17 cellular contexts compared by ENCODE assay signal in genomic region chr5:72559866-72560766, GRCh38. TPM values are rescaled to one million over a fixed set of nuclear protein-coding genes. Genes with fewer than 3 reads are reported as not detected.
DNase-seq lines count a peak whose midpoint lies in the region; ATAC-seq, FAIRE-seq and TF ChIP-seq lines count a peak whose summit lies in the region.
"Had no signal": no experiment of that assay in that cellular context is flagged by ENCODE, and none has a peak within 500 bp of the region (broad histone marks: within the 10 kb centered on the region; RNA-seq: fewer than 3 reads in every experiment).

No MANE protein-coding gene starts in this region.

- no peak for TF ChIP-seq RAD21 in K562 (CRISPR knock-in tag; conservative IDR thresholded peaks at IDR 0.05 in 1 of 2, IDR thresholded peaks at IDR 0.05 in 1 of 2)

- WGBS in K562 (ENCODE audit: insufficient coverage, low coverage, missing lambda C conversion rate), result 52% methylated on average over 5 of the region's 5 CpGs
- 81 to 85% methylated on average over 5 of the region's 5 CpGs for WGBS in lower leg skin, 2 donors
- 84 to 87% methylated on average over 5 of the region's 5 CpGs for WGBS in upper lobe of left lung, 2 donors

- no peak for FAIRE-seq in K562 (lab: Jason Lieb, UNC)

- intact Hi-C loops in K562 (cut with micrococcal nuclease) (loop anchor here (2.0 kb wide), 1 partner anchor 37 kb away; no protein-coding TSS in a partner anchor), left cardiac atrium (cut with DNase I) (no loop called here), lower leg skin (cut with DNase I; ENCODE audit: low total_unique reads) (no loop called here)

- H3K4me3 Mint-ChIP-seq in activated naive CD8-positive, alpha-beta T cell treated with anti-CD3 and anti-CD28 coated beads, Interleukin-2, amount 50 U/mL, for 24 hours, result no peak overlapping the region
- no peak overlapping the region for H3K4me3 Mint-ChIP-seq in activated naive CD8-positive, alpha-beta T cell treated with anti-CD3 and anti-CD28 coated beads for 36 hours

- H3K27me3 ChIP-seq in K562 (ENCODE audit: control insufficient read depth in 2 of 2, insufficient read depth in 2 of 2, low read length in 2 of 2) (no peaks in the 10 kb centered on the region), skeletal muscle tissue (ENCODE audit: control insufficient read depth in 3 of 3, insufficient read depth in 3 of 3, low read length in 3 of 3) (no peaks in the 10 kb centered on the region), upper lobe of left lung (no peaks in the 10 kb centered on the region)
- H3K27me3 ChIP-seq: Peyer's patch had no signal

- no TSS peak for BruUV-seq in K562 (replicated peaks; lab: Mats Ljungman, UMichigan)

- peaks cover 32% of the 10 kb centered on the region for H3K27me3 Mint-ChIP-seq in activated naive CD8-positive, alpha-beta T cell treated with anti-CD3 and anti-CD28 coated beads, Interleukin-2, amount 50 U/mL, for 24 hours
- H3K27me3 Mint-ChIP-seq in activated naive CD8-positive, alpha-beta T cell treated with anti-CD3 and anti-CD28 coated beads for 36 hours, result peaks cover 33% of the 10 kb centered on the region

- H3K9me1 ChIP-seq in K562 (ENCODE audit: control insufficient read depth, insufficient read depth, low read length), result no peaks in the 10 kb centered on the region

- ATAC-seq in activated naive CD8-positive, alpha-beta T cell treated with anti-CD3 and anti-CD28 coated beads, Interleukin-2, amount 50 U/mL, for 24 hours, result peak; percentile 48
- ATAC-seq in K562, result no peak
- peak; percentile 21 to 44 for ATAC-seq in left cardiac atrium
- ATAC-seq in upper lobe of left lung (ENCODE audit: low FRiP score in 2 of 2), result no peak

- no peak overlapping the region for H3K9ac ChIP-seq in K562 (ENCODE audit: insufficient read depth in 1 of 2, low read depth in 2 of 2, low read length in 2 of 2)
- no peak overlapping the region for H3K9ac ChIP-seq in skeletal muscle tissue (ENCODE audit: low read depth in 1 of 3, low read length in 3 of 3)

- TF ChIP-seq POLR2A in K562 (conservative IDR thresholded peaks at IDR 0.05) (no peak), lower leg skin (IDR thresholded peaks at IDR 0.05) (no peak), upper lobe of left lung (IDR thresholded peaks at IDR 0.05) (no peak)

- CTCF ChIA-PET in K562 (lab: Yijun Ruan, JAX; ENCODE audit: low intra/inter-chr PET ratio), result no interaction called here

- TF ChIP-seq CTCF in K562 (IDR thresholded peaks at IDR 0.05 in 2 of 3, conservative IDR thresholded peaks at IDR 0.05 in 1 of 3; ENCODE audit: insufficient read depth in 2 of 3, low read depth in 1 of 3, low read length in 3 of 3), result no peak
- TF ChIP-seq CTCF in lower leg skin (IDR thresholded peaks at IDR 0.05), result no peak
- TF ChIP-seq CTCF in upper lobe of left lung (IDR thresholded peaks at IDR 0.05), result no peak

- POLR2A ChIA-PET in K562 (lab: Yijun Ruan, JAX), result interaction anchor here (0.8 to 3.0 kb wide), 2 partner anchors 9 to 28 kb away, joined by 5 to 11 read pairs; no protein-coding TSS in a partner anchor

- DNase-seq in activated naive CD8-positive, alpha-beta T cell treated with anti-CD3 and anti-CD28 coated beads, Interleukin-2, amount 50 U/mL, for 24 hours, result no peak
- no peak for DNase-seq in activated naive CD8-positive, alpha-beta T cell treated with anti-CD3 and anti-CD28 coated beads for 36 hours
- DNase-seq in K562 (ENCODE audit: extremely low read depth in 1 of 4, low spot score in 3 of 4), result peak in 1 of 4 experiments; percentile 22
- DNase-seq in left cardiac atrium, result peak; percentile 26
- no peak for DNase-seq in lower leg skin (ENCODE audit: low spot score in 2 of 2)
- DNase-seq in upper lobe of left lung, result no peak
- DNase-seq in SKM-1 (lab: John Stamatoyannopoulos, UW; ENCODE audit: unreplicated experiment), result no peak
- DNase-seq: activated T-cell treated with anti-CD3 and anti-CD28 coated beads for 4 hours, COR-L47, naive B cell, NCI-H1694, NCI-H510A, Peyer's patch had no signal

- H3K36me3 ChIP-seq in K562 (ENCODE audit: control insufficient read depth, insufficient read depth, low read length) (no peaks in the 10 kb centered on the region), skeletal muscle tissue (ENCODE audit: control insufficient read depth in 3 of 3, insufficient read depth in 3 of 3, low read length in 3 of 3) (no peaks in the 10 kb centered on the region), upper lobe of left lung (no peaks in the 10 kb centered on the region)
- H3K36me3 ChIP-seq: Peyer's patch, thoracic aorta had no signal

- peak overlapping the region; percentile 14; the same call in 1 of the 2 replicates for H3K4me2 ChIP-seq in K562 (ENCODE audit: insufficient read depth, low read length)

- peak overlapping the region; percentile 41; the same call in 2 of the 3 replicates for H3K27ac ChIP-seq in K562 (ENCODE audit: extremely low read depth, low read depth, low read length)
- peak overlapping the region; percentile 22 for H3K27ac ChIP-seq in skeletal muscle tissue (ENCODE audit: low read depth, low read length)
- no peak overlapping the region for H3K27ac ChIP-seq in upper lobe of left lung
- H3K27ac ChIP-seq: Peyer's patch, thoracic aorta had no signal

- no peak overlapping the region for H3K27ac Mint-ChIP-seq in activated naive CD8-positive, alpha-beta T cell treated with anti-CD3 and anti-CD28 coated beads, Interleukin-2, amount 50 U/mL, for 24 hours
- H3K27ac Mint-ChIP-seq in activated naive CD8-positive, alpha-beta T cell treated with anti-CD3 and anti-CD28 coated beads for 36 hours, result no peak overlapping the region
- H3K27ac Mint-ChIP-seq: naive B cell had no signal

- peaks cover 23% of the 10 kb centered on the region for H3K4me1 Mint-ChIP-seq in activated naive CD8-positive, alpha-beta T cell treated with anti-CD3 and anti-CD28 coated beads, Interleukin-2, amount 50 U/mL, for 24 hours
- H3K4me1 Mint-ChIP-seq in activated naive CD8-positive, alpha-beta T cell treated with anti-CD3 and anti-CD28 coated beads for 36 hours, result peaks cover 22% of the 10 kb centered on the region

- H2AFZ ChIP-seq in K562 (ENCODE audit: low read depth, low read length), result peak overlapping the region; percentile 89

- no peaks in the 10 kb centered on the region for H3K36me3 Mint-ChIP-seq in activated naive CD8-positive, alpha-beta T cell treated with anti-CD3 and anti-CD28 coated beads, Interleukin-2, amount 50 U/mL, for 24 hours (ENCODE audit: low read depth)
- H3K36me3 Mint-ChIP-seq in activated naive CD8-positive, alpha-beta T cell treated with anti-CD3 and anti-CD28 coated beads for 36 hours, result no peaks in the 10 kb centered on the region
- H3K36me3 Mint-ChIP-seq: naive B cell had no signal

- in situ Hi-C loops in K562 (cut with MboI), result no loop called here

- H3K4me3 ChIP-seq in K562 (no peak overlapping the region), skeletal muscle tissue (ENCODE audit: low read length in 3 of 3) (no peak overlapping the region), lower leg skin (ENCODE audit: low read depth, poor library complexity, severe bottlenecking) (no peak overlapping the region), upper lobe of left lung (no peak overlapping the region)
- H3K4me3 ChIP-seq: Peyer's patch, thoracic aorta had no signal

- no peaks in the 10 kb centered on the region for H3K79me2 ChIP-seq in K562 (ENCODE audit: control insufficient read depth, insufficient read depth, low read length)

- no peak for TF ChIP-seq EP300 in K562 (IDR thresholded peaks at IDR 0.05; ENCODE audit: low read length)
- TF ChIP-seq EP300 in upper lobe of left lung (IDR thresholded peaks at IDR 0.05), result no peak

- H4K20me1 ChIP-seq in K562 (replicated peaks; ENCODE audit: control insufficient read depth, insufficient read depth, low read length), result no peaks in the 10 kb centered on the region

- H3K4me1 ChIP-seq in K562 (replicated peaks in 1 of 2; ENCODE audit: control insufficient read depth in 2 of 2, insufficient read depth in 2 of 2, low read length in 2 of 2) (peaks cover 26 to 37% of the 10 kb centered on the region in 2 experiments), skeletal muscle tissue (ENCODE audit: control insufficient read depth in 3 of 3, insufficient read depth in 3 of 3, low read length in 3 of 3) (peaks cover 18 to 30% (median 29%) of the 10 kb centered on the region in 3 donors), upper lobe of left lung (peaks cover 8 to 26% (median 9%) of the 10 kb centered on the region in 4 donors)
- H3K4me1 ChIP-seq: Peyer's patch had no signal

- H3K9me3 ChIP-seq in K562 (replicated peaks; ENCODE audit: control insufficient read depth, insufficient read depth, low read depth, low read length), result 0 out of 2 replicates have a peak, but pooled peaks cover 6% of the 10 kb centered on the region
- H3K9me3 ChIP-seq in skeletal muscle tissue (ENCODE audit: control insufficient read depth in 3 of 3, low read length in 3 of 3), result no peaks in the 10 kb centered on the region
- H3K9me3 ChIP-seq in upper lobe of left lung, result no peaks in the 10 kb centered on the region
- H3K9me3 ChIP-seq: Peyer's patch, thoracic aorta had no signal

- H3K9me3 Mint-ChIP-seq in activated naive CD8-positive, alpha-beta T cell treated with anti-CD3 and anti-CD28 coated beads, Interleukin-2, amount 50 U/mL, for 24 hours, result no peaks in the 10 kb centered on the region
- no peaks in the 10 kb centered on the region for H3K9me3 Mint-ChIP-seq in activated naive CD8-positive, alpha-beta T cell treated with anti-CD3 and anti-CD28 coated beads for 36 hours
- H3K9me3 Mint-ChIP-seq: naive B cell had no signal

RNA-seq across cellular contexts. Expression of gene ZNF366, which starts 52.9 kb away (rescaled TPM):
- not detected for total RNA-seq in activated naive CD8-positive, alpha-beta T cell treated with anti-CD3 and anti-CD28 coated beads for 36 hours
- total RNA-seq in K562 (2011; cell fraction: chromatin; rRNA removed; ENCODE audit: low replicate concordance), result not detected in 2 replicates
- total RNA-seq in K562 (2011; cell fraction: nucleolus; rRNA removed), result not detected in 2 replicates
- total RNA-seq in K562 (2011; cell fraction: nucleoplasm; rRNA removed), result not detected in 2 replicates
- total RNA-seq in K562 (2014; rRNA removed) (not detected in 2 replicates), K562 (2014; rRNA removed; fragmentation: Illumina TruSeq; extraction: Trizol) (not detected in 2 replicates), K562 (2015; rRNA removed; fragmentation: Illumina TruSeq; extraction: Trizol) (not detected in 2 replicates), K562 (2021) (not detected in 2 replicates), left cardiac atrium (1 to 10 TPM; 7.0 to 9.1 TPM), skeletal muscle tissue (1.6 TPM), lower leg skin (1 to 10 TPM in 3 of 4 donors, under 1 TPM in 1; 0.51 to 3.5 (median 1.6) TPM), upper lobe of left lung (10 to 100 TPM in 2 of 6 donors, 1 to 10 TPM in 4; 3.1 to 12.4 (median 6.3) TPM)
- polyA plus RNA-seq in K562 (2011; rRNA removed) (not detected in 2 replicates), K562 (2014; fragmentation: Illumina TruSeq; extraction: Trizol) (not detected in 2 replicates), K562 (2014; fragmentation: Nextera tagmentation; extraction: Ambion mirVana) (not detected), K562 (2014; rRNA removed) (not detected in 2 replicates)
- not detected in 2 replicates for polyA plus RNA-seq in K562 (2011; cell fraction: cytosol; rRNA removed)
- polyA plus RNA-seq in K562 (2011; cell fraction: nucleus; rRNA removed), result not detected in 2 replicates
- not detected in 2 replicates for polyA plus RNA-seq in K562 (2012)
- not detected in 2 replicates for polyA minus RNA-seq in K562 (2011; rRNA and poly(A)+ RNA removed)
- polyA minus RNA-seq in K562 (2011; cell fraction: cytosol; rRNA and poly(A)+ RNA removed), result not detected in 2 replicates
- not detected in 2 replicates for polyA minus RNA-seq in K562 (2011; cell fraction: nucleus; rRNA and poly(A)+ RNA removed)
- total RNA-seq: G401; T-helper 1 cell treated with Interleukin-12 subunit alpha and Interleukin-12 subunit beta and Interleukin-4 antibody, amounts not matched to agents 30 ng/mL and 1 ng/mL, for 36 hours had no signal

Comparison
In these comparisons a context has a peak if more than half of its experiments do, and no peak if none do; other contexts are left out.
1. ATAC-seq: peak in activated naive CD8-positive, alpha-beta T cell treated with anti-CD3 and anti-CD28 coated beads, Interleukin-2, amount 50 U/mL, for 24 hours (single experiment) and left cardiac atrium (2 of 2); none in K562 (single experiment) and upper lobe of left lung (0 of 2).
2. H3K27ac ChIP-seq: peak in K562 (single experiment) and skeletal muscle tissue (single experiment); none in upper lobe of left lung (0 of 4).